11 cellular contexts compared by ENCODE assay signal in genomic region chrX:18888281-18888680, GRCh38.
"Had no signal": no experiment of that assay in that cellular context is flagged by ENCODE, and none has a peak within 500 bp of the region (broad histone marks: within the 10 kb centered on the region; RNA-seq: fewer than 3 reads in every experiment).

No MANE protein-coding gene starts in this region.

- H3K9me3 ChIP-seq: heart left ventricle had no signal

- H3K27me3 ChIP-seq: foreskin keratinocyte, heart left ventricle had no signal

- H3K36me3 ChIP-seq: heart left ventricle had no signal

- ATAC-seq: activated CD4-positive, CD25-positive, alpha-beta regulatory T cell treated with anti-CD3 and anti-CD28 coated beads, Interleukin-2, amount 50 U/mL, for 24 hours; activated CD8-positive, alpha-beta memory T cell treated with anti-CD3 and anti-CD28 coated beads, Interleukin-2, amount 10 ng/mL, durations not matched to agents 7 days and 5 days; activated T-cell treated with anti-CD3 and anti-CD28 coated beads, Interleukin-2, amount 50 U/mL, for 4 hours; heart left ventricle had no signal

- DNase-seq: activated CD4-positive, alpha-beta T cell treated with anti-CD3 and anti-CD28 coated beads, Interleukin-2, amount 50 U/mL, for 4 hours; activated CD8-positive, alpha-beta memory T cell treated with anti-CD3 and anti-CD28 coated beads, Interleukin-2, amount 10 ng/mL, durations not matched to agents 7 days and 5 days; activated gamma-delta T cell; activated naive CD8-positive, alpha-beta T cell treated with anti-CD3 and anti-CD28 coated beads, Interleukin-2, amount 10 ng/mL, durations not matched to agents 7 days and 5 days; activated T-cell treated with anti-CD3 and anti-CD28 coated beads, Interleukin-2, amount 50 U/mL, for 4 hours; aorta; effector CD4-positive, alpha-beta T cell; foreskin keratinocyte; heart left ventricle; stimulated activated naive CD4-positive, alpha-beta T cell treated with Interleukin-2 at 50 U/mL for 16 hours had no signal

- H3K27ac ChIP-seq: foreskin keratinocyte had no signal
